In the genomic region with DNA sequence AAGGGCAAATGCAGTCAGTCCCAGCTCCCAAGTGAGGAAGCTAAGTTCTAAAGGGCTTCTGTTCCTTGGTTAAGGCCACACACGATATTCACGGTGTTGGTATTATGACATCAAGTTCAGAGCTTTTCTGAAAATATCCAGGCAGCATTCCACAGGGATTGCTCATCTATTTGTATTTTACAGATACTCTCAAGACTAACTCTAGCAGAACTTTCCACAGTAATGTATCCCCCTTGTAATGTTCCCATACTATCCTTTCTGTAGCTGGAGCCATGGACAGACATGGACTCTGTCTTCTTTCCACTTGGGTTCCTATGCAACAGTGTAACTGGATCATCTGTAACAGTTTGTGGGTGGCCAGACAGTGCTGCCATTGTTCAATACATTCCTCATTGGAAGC, we compare ENCODE assay signal across 13 cellular contexts. TPM values are rescaled to one million over a fixed set of nuclear protein-coding genes. Genes with fewer than 3 reads are reported as not detected.
A peak's percentile ranks its signal among the peaks of the same experiment; 100 is the strongest.
DNase-seq lines count a peak whose midpoint lies in the region; ATAC-seq and TF ChIP-seq lines count a peak whose summit lies in the region.
"Had no signal": no experiment of that assay in that cellular context is flagged by ENCODE, and none has a peak within 500 bp of the region (broad histone marks: within the 10 kb centered on the region; RNA-seq: fewer than 3 reads in every experiment).

No MANE protein-coding gene starts in this region.

- no peaks in the 10 kb centered on the region for H3K27me3 ChIP-seq in muscle layer of colon (ENCODE audit: control insufficient read depth in 1 of 2, insufficient read depth in 2 of 2, low read length in 2 of 2)
- H3K27me3 ChIP-seq: BE2C, right lobe of liver had no signal

- TF ChIP-seq POLR2A in erythroblast (IDR thresholded peaks at IDR 0.05; ENCODE audit: low read length): no peak

- no peaks in the 10 kb centered on the region for H3K27me3 Mint-ChIP-seq in effector memory CD8-positive, alpha-beta T cell

- H3K4me3 Mint-ChIP-seq in effector memory CD8-positive, alpha-beta T cell: no peak overlapping the region
- H3K4me3 Mint-ChIP-seq: immature natural killer cell had no signal

- no peak for ATAC-seq in GM21737 (IDR thresholded peaks at IDR 0.05; ENCODE audit: unreplicated experiment)
- no peak for ATAC-seq in effector memory CD8-positive, alpha-beta T cell (replicated peaks)

- no peak overlapping the region for H3K27ac Mint-ChIP-seq in effector memory CD8-positive, alpha-beta T cell
- H3K27ac Mint-ChIP-seq: immature natural killer cell had no signal

- no peak overlapping the region for H3K4me3 ChIP-seq in muscle layer of colon (ENCODE audit: low read depth in 1 of 2, low read length in 2 of 2)
- H3K4me3 ChIP-seq: right lobe of liver had no signal

- H3K4me1 ChIP-seq in muscle layer of colon (ENCODE audit: insufficient read depth, low read length): peaks cover 31% of the 10 kb centered on the region
- H3K4me1 ChIP-seq: BE2C, right lobe of liver had no signal

- H3K27ac ChIP-seq in muscle layer of colon (ENCODE audit: low read depth, low read length): peak overlapping the region; percentile 41
- H3K27ac ChIP-seq: right lobe of liver had no signal

- peaks cover 0 to 2% of the 10 kb centered on the region in 2 donors for H3K4me1 Mint-ChIP-seq in effector memory CD8-positive, alpha-beta T cell (ENCODE audit: low read depth in 2 of 2)
- H3K4me1 Mint-ChIP-seq: immature natural killer cell had no signal

- H3K36me3 ChIP-seq in muscle layer of colon (ENCODE audit: insufficient read depth, low read length): peaks cover 5% of the 10 kb centered on the region
- H3K36me3 ChIP-seq: BE2C had no signal

- DNase-seq in AG08395 (ENCODE audit: low spot score) (peak; percentile 81), M059J (ENCODE audit: low read depth) (peak; percentile 91), dermis microvascular lymphatic vessel endothelial cell (ENCODE audit: low read depth in 2 of 2) (peak; percentile 7 to 82), erythroblast (lab: John Stamatoyannopoulos, UW) (no peak), activated T-cell treated with anti-CD3 and anti-CD28 coated beads for 4 hours (no peak)
- DNase-seq in effector memory CD8-positive, alpha-beta T cell: no peak
- DNase-seq: BE2C, cerebellar nuclear complex, immature natural killer cell, right lobe of liver, T-helper 1 cell had no signal

- no peaks in the 10 kb centered on the region for H3K9me3 ChIP-seq in muscle layer of colon (ENCODE audit: low read length)
- H3K9me3 ChIP-seq: BE2C, right lobe of liver had no signal

- no peak overlapping the region for H3K9ac ChIP-seq in muscle layer of colon (ENCODE audit: low read length)

- no peaks in the 10 kb centered on the region for H3K9me3 Mint-ChIP-seq in effector memory CD8-positive, alpha-beta T cell
- H3K9me3 Mint-ChIP-seq: immature natural killer cell had no signal

- H3K36me3 Mint-ChIP-seq in effector memory CD8-positive, alpha-beta T cell (ENCODE audit: insufficient read depth): peaks cover 11% of the 10 kb centered on the region

RNA-seq across cellular contexts. Expression of a gene that starts 13.5 kb away (rescaled TPM):
- total RNA-seq in M059J (2014; rRNA removed; shearing (Covaris generic)): 0.64 and 1.3 TPM in 2 replicates
- total RNA-seq in dermis microvascular lymphatic vessel endothelial cell: 1.3 and 4.4 TPM in 2 replicates

RNA-seq across cellular contexts. Expression of a gene that starts 37.3 kb away (rescaled TPM):
- 16.0 and 28.0 TPM in 2 replicates for total RNA-seq in M059J (2014; rRNA removed; shearing (Covaris generic))
- total RNA-seq in dermis microvascular lymphatic vessel endothelial cell: 105 and 217 TPM in 2 replicates

Comparison
In these comparisons a context has a peak if more than half of its experiments do, and no peak if none do; other contexts are left out.
1. DNase-seq: peak in AG08395 (single experiment), M059J (single experiment) and dermis microvascular lymphatic vessel endothelial cell (2 of 2); none in erythroblast (0 of 2), activated T-cell treated with anti-CD3 and anti-CD28 coated beads for 4 hours (single experiment) and effector memory CD8-positive, alpha-beta T cell (0 of 3).